In genomic region chr9:12775963-12776774, GRCh38 we compare ENCODE assay signal across 8 cellular contexts. TPM values are rescaled to one million over a fixed set of nuclear protein-coding genes. Genes with fewer than 3 reads are reported as not detected.
A peak's percentile ranks its signal among the peaks of the same experiment; 100 is the strongest.
DNase-seq lines count a peak whose midpoint lies in the region; ATAC-seq, FAIRE-seq and TF ChIP-seq lines count a peak whose summit lies in the region.

No MANE protein-coding gene starts in this region.

- no peak overlapping the region for H2AK5ac ChIP-seq in H1 (ENCODE audit: low read depth, low read length)

- H3K36me3 ChIP-seq in H1 (ENCODE audit: control insufficient read depth in 2 of 4, insufficient read depth in 4 of 4, low read length in 3 of 4) = no peaks in the 10 kb centered on the region
- H3K36me3 ChIP-seq in right lobe of liver = no peaks in the 10 kb centered on the region
- H3K36me3 ChIP-seq in suprapubic skin = no peaks in the 10 kb centered on the region

- no peak overlapping the region for H3K9ac ChIP-seq in H1 (replicated peaks in 1 of 4; ENCODE audit: extremely low read depth in 1 of 4, low read depth in 3 of 4, low read length in 3 of 4)

- H3K4me3 ChIP-seq in LNCaP clone FGC (ENCODE audit: low read depth, low read length) = peak overlapping the region; percentile 55
- peak overlapping the region; percentile 60 to 75 (median 71) for H3K4me3 ChIP-seq in H1 (ENCODE audit: extremely low read depth in 1 of 4, insufficient read depth in 2 of 4, low read depth in 3 of 4, low read length in 4 of 4)
- H3K4me3 ChIP-seq in right lobe of liver = peak overlapping the region; percentile 52 to 73 (median 66)
- peak overlapping the region; percentile 69 for H3K4me3 ChIP-seq in suprapubic skin

- peak overlapping the region; percentile 86; the same call in 1 of the 2 replicates for H2AFZ ChIP-seq in H1 (ENCODE audit: low read length)

- CTCF ChIA-PET in H1 (lab: Charles Lee; ENCODE audit: partially characterized antibody) = interaction anchor here (0.6 to 4.0 kb wide), 33 partner anchors 9 to 660 kb away, joined by 3 to 30 read pairs (median 4); no protein-coding TSS in a partner anchor

- TF ChIP-seq RAD21 in H1 (IDR thresholded peaks at IDR 0.05 in 1 of 2, conservative IDR thresholded peaks at IDR 0.05 in 1 of 2; ENCODE audit: low read depth in 2 of 2, low read length in 2 of 2) = peak; percentile 47 to 53; a peak in 3 of 4 replicates

- peak; percentile 68 for TF ChIP-seq CTCF in LNCaP clone FGC (IDR thresholded peaks at IDR 0.05; ENCODE audit: control insufficient read depth, extremely low read depth, insufficient read depth)
- peak; percentile 37 to 63 (median 57) for TF ChIP-seq CTCF in H1 (IDR thresholded peaks at IDR 0.05; ENCODE audit: control extremely low read depth in 1 of 3, insufficient read depth in 1 of 3, low read depth in 1 of 3, low read length in 3 of 3)
- TF ChIP-seq CTCF in right lobe of liver (IDR thresholded peaks at IDR 0.05) = peak; percentile 30 to 51 (median 39)
- peak in 1 of 2 donors; percentile 40 for TF ChIP-seq CTCF in suprapubic skin (IDR thresholded peaks at IDR 0.05)

- no peak overlapping the region for H3K4ac ChIP-seq in H1 (replicated peaks; ENCODE audit: insufficient read length, low read depth, low read length)

- H3K27me3 ChIP-seq in H1 (replicated peaks in 1 of 4; ENCODE audit: control insufficient read depth in 3 of 4, extremely low read depth in 1 of 4, insufficient read depth in 3 of 4, low read length in 3 of 4) (peaks cover 0 to 14% (median 8%) of the 10 kb centered on the region in 4 experiments; a peak in 6 of 7 replicates), right lobe of liver (no peaks in the 10 kb centered on the region), suprapubic skin (no peaks in the 10 kb centered on the region)

- no peak overlapping the region for H2BK12ac ChIP-seq in H1 (ENCODE audit: low read depth, low read length)

- H3K18ac ChIP-seq in H1 (ENCODE audit: extremely low read depth, low read length) = no peak overlapping the region; the same call in 1 of the 2 replicates

- TF ChIP-seq POLR2A in H1 (IDR thresholded peaks at IDR 0.05; ENCODE audit: control extremely low read depth in 1 of 2, low read depth in 2 of 2, low read length in 2 of 2) (no peak), right lobe of liver (IDR thresholded peaks at IDR 0.05) (peak; percentile 91), suprapubic skin (IDR thresholded peaks at IDR 0.05) (no peak)

- no peak overlapping the region for H3K14ac ChIP-seq in H1 (ENCODE audit: insufficient read length)

- peak overlapping the region; percentile 8; the same call in 1 of the 2 replicates for H2BK5ac ChIP-seq in H1 (ENCODE audit: low read depth, low read length)

- H3K4me1 ChIP-seq in H1 (replicated peaks in 1 of 4; ENCODE audit: control insufficient read depth in 3 of 4, insufficient read depth in 4 of 4, low read length in 3 of 4) (no peaks in the 10 kb centered on the region), right lobe of liver (peaks cover 0 to 35% (median 0%) of the 10 kb centered on the region in 4 donors), suprapubic skin (peaks cover 26% of the 10 kb centered on the region)

- H3K9me3 ChIP-seq in H1 (ENCODE audit: insufficient read depth in 2 of 2, low read depth in 1 of 2, low read length in 1 of 2) (no peaks in the 10 kb centered on the region), right lobe of liver (no peaks in the 10 kb centered on the region), suprapubic skin (no peaks in the 10 kb centered on the region)

- TF ChIP-seq EP300 in H1 (IDR thresholded peaks at IDR 0.05; ENCODE audit: borderline replicate concordance in 1 of 2, low read depth in 2 of 2, low read length in 2 of 2) (peak in 1 of 2 experiments; percentile 22; a peak in 1 of 3 replicates), suprapubic skin (IDR thresholded peaks at IDR 0.05) (no peak)

- FAIRE-seq in H1 (lab: Jason Lieb, UNC) = no peak

- intact Hi-C loops in right lobe of liver (cut with DNase I) = loop anchor here in 1 of 2 donors (5.0 kb wide), 1 partner anchor 41 kb away; no protein-coding TSS in a partner anchor

- no peak overlapping the region for H2BK120ac ChIP-seq in H1 (replicated peaks; ENCODE audit: low read depth, low read length)

- no peak overlapping the region for H4K8ac ChIP-seq in H1 (ENCODE audit: extremely low read depth, insufficient read depth, low read length)

- DNase-seq in ELF-1 (ENCODE audit: low read depth, low spot score) = peak; percentile 86
- DNase-seq in LNCaP clone FGC (ENCODE audit: low read depth) = no peak
- DNase-seq in RPMI7951 (ENCODE audit: low read depth) = peak; percentile 84
- peak; percentile 49 to 75 for DNase-seq in H1 (ENCODE audit: low read depth in 1 of 2, low spot score in 2 of 2)
- DNase-seq in right lobe of liver = peak; percentile 83 to 93 (median 91)
- peak; percentile 85 to 90 for DNase-seq in suprapubic skin (ENCODE audit: low spot score in 2 of 2)
- DNase-seq in HPDE6-E6E7 (ENCODE audit: extremely low spot score) = no peak

- H3K4me2 ChIP-seq in H1 (ENCODE audit: insufficient read depth in 1 of 2, low read depth in 2 of 2, low read length in 2 of 2) = peak overlapping the region; percentile 90 to 98

- no peak overlapping the region for H3K56ac ChIP-seq in H1 (replicated peaks; ENCODE audit: insufficient read length, low read depth, low read length)

- ATAC-seq in GM21786 (IDR thresholded peaks at IDR 0.05; ENCODE audit: unreplicated experiment) (peak; percentile 87), right lobe of liver (peak; percentile 77 to 92 (median 84))

- H4K20me1 ChIP-seq in H1 (replicated peaks in 1 of 2; ENCODE audit: control insufficient read depth in 1 of 2, insufficient read depth in 2 of 2, low read length in 2 of 2) = no peaks in the 10 kb centered on the region

- H3K23ac ChIP-seq in H1 (ENCODE audit: insufficient read length) = no peak overlapping the region

- peaks cover 14% of the 10 kb centered on the region; the same call in 1 of the 2 replicates for H3K23me2 ChIP-seq in H1 (ENCODE audit: low read depth, low read length)

- H2BK20ac ChIP-seq in H1 (ENCODE audit: low read length) = no peak overlapping the region

- no peak overlapping the region for H4K5ac ChIP-seq in H1 (ENCODE audit: insufficient read length, low read depth, low read length)

- H3K79me2 ChIP-seq in H1 (ENCODE audit: control insufficient read depth in 1 of 2, insufficient read depth in 2 of 2, low read length in 2 of 2) = no peaks in the 10 kb centered on the region

- 3% methylated on average over 30 of the region's 34 CpGs; no CpG with 5 or more reads in 1 of the 2 experiments for WGBS in H1 (ENCODE audit: extremely low coverage in 1 of 2, insufficient coverage in 1 of 2, insufficient read length in 1 of 2, insufficient replicate concordance in 2 of 2, low coverage in 1 of 2, low lambda C conversion rate in 2 of 2, missing lambda C conversion rate in 1 of 2), 2 experiments
- 0% methylated on average over 10 of the region's 34 CpGs for whole genome bisulfite sequencing in right lobe of liver (ENCODE audit: insufficient coverage, low coverage, low lambda C conversion rate, missing lambda C conversion rate)
- WGBS in suprapubic skin = 0% methylated on average over 34 of the region's 34 CpGs

- no peak overlapping the region for H3K27ac ChIP-seq in H1 (ENCODE audit: low read depth, low read length)
- peak overlapping the region; percentile 94 to 99 (median 95) for H3K27ac ChIP-seq in right lobe of liver
- H3K27ac ChIP-seq in suprapubic skin = peak overlapping the region; percentile 93

- peak overlapping the region; percentile 48 for H4K91ac ChIP-seq in H1 (replicated peaks; ENCODE audit: insufficient read length, low read length)

- H3K79me1 ChIP-seq in H1 (ENCODE audit: low read depth, low read length) = no peaks in the 10 kb centered on the region

- H2BK15ac ChIP-seq in H1 (ENCODE audit: low read length) = no peak overlapping the region

- POLR2A ChIA-PET in H1 (lab: Charles Lee; ENCODE audit: partially characterized antibody) = interaction anchor here (1.3 kb wide), 1 partner anchor 199 kb away, joined by 3 read pairs; no protein-coding TSS in a partner anchor

TF ChIP-seq in H1, 55 proteins besides CTCF, POLR2A, EP300 and RAD21 (continues in another document):
- TF ChIP-seq SUZ12 (IDR thresholded peaks at IDR 0.05; ENCODE audit: low read length) = 0 out of 2 replicates have a peak, but pooled peaks have one; percentile 12
- TF ChIP-seq ASH2L (IDR thresholded peaks at IDR 0.05; ENCODE audit: low read length) = peak; percentile 62
- peak; percentile 57; the same call in 1 of the 2 replicates for TF ChIP-seq RBBP5 (IDR thresholded peaks at IDR 0.05; ENCODE audit: borderline replicate concordance, low read depth, low read length)
- no peak for TF ChIP-seq ZNF274 (IDR thresholded peaks at IDR 0.05; ENCODE audit: borderline replicate concordance, extremely low read depth, low read length)
- no peak for TF ChIP-seq TEAD4 (IDR thresholded peaks at IDR 0.05; ENCODE audit: low read depth, low read length)
- TF ChIP-seq HDAC2 (IDR thresholded peaks at IDR 0.05; ENCODE audit: borderline replicate concordance in 1 of 2, low read depth in 2 of 2, low read length in 2 of 2) = peak in 1 of 2 experiments; percentile 66; a peak in 1 of 4 replicates
- peak in 1 of 2 experiments; percentile 42; a peak in 1 of 4 replicates for TF ChIP-seq SIN3A (conservative IDR thresholded peaks at IDR 0.05 in 1 of 2, IDR thresholded peaks at IDR 0.05 in 1 of 2; ENCODE audit: low read depth in 1 of 2, low read length in 2 of 2)
- no peak for TF ChIP-seq KDM5A (IDR thresholded peaks at IDR 0.05; ENCODE audit: low read length)
- TF ChIP-seq SAP30 (IDR thresholded peaks at IDR 0.05; ENCODE audit: insufficient read depth, insufficient replicate concordance, low read length) = no peak
- no peak for TF ChIP-seq NANOG (IDR thresholded peaks at IDR 0.05; ENCODE audit: insufficient read depth, low read depth, low read length, poor library complexity, severe bottlenecking)
- TF ChIP-seq EZH2 (IDR thresholded peaks at IDR 0.05; ENCODE audit: low read depth, low read length, severe bottlenecking) = peak; percentile 52

RNA-seq across cellular contexts. Expression of gene LURAP1L, which starts 1.3 kb away (rescaled TPM):
- 0.98 and 1.8 TPM in 2 replicates for total RNA-seq in RPMI7951 (2014; rRNA removed; shearing (Covaris generic))
- total RNA-seq in H1 (2021; fragmentation: NEBNext Ultra II Directional; extraction: Animal tissue kit (Norgen Biotek cat#: 25700)) = 1.2 and 1.6 TPM in 2 replicates
- polyA plus RNA-seq in H1 (2011; rRNA removed) = 0.25 and 0.63 TPM in 2 replicates
- polyA plus RNA-seq in H1 (2011; cell fraction: cytosol; rRNA removed) = 0.48 TPM
- polyA plus RNA-seq in H1 (2011; cell fraction: nucleus; rRNA removed) = 0.14 TPM
- polyA plus RNA-seq in H1 (2012, experiment 1 of 2) = 0.42 to 1.0 TPM (median 0.62 TPM) in 4 replicates
- 0.63 TPM for polyA plus RNA-seq in H1 (2012, experiment 2 of 2)
- polyA plus RNA-seq in H1 (2013, experiment 1 of 2) = 0.83 TPM
- 1.0 TPM for polyA plus RNA-seq in H1 (2013, experiment 2 of 2)
- polyA minus RNA-seq in H1 (2011; rRNA and poly(A)+ RNA removed) = 0.39 and 1.5 TPM in 2 replicates
- polyA minus RNA-seq in H1 (2011; cell fraction: cytosol; rRNA and poly(A)+ RNA removed) = 1.2 TPM
- not detected for polyA minus RNA-seq in H1 (2011; cell fraction: nucleus; rRNA and poly(A)+ RNA removed)
- total RNA-seq in right lobe of liver = 10 to 100 TPM in 5 of 6 experiments, 1 to 10 TPM in 1; 9.6 to 38.0 (median 18.8) TPM
- 10 to 100 TPM in 3 of 4 donors, 1 to 10 TPM in 1; 9.6 to 26.0 (median 12.6) TPM for total RNA-seq in suprapubic skin

Comparison
In these comparisons a context has a peak if more than half of its experiments do, and no peak if none do; other contexts are left out.
1. DNase-seq: peak in ELF-1 (single experiment), RPMI7951 (single experiment), H1 (2 of 2), right lobe of liver (3 of 3) and suprapubic skin (2 of 2); none in LNCaP clone FGC (single experiment) and HPDE6-E6E7 (single experiment).
2. Peak in every context shown above with its lines, with median percentiles within 50 percentile points of each other: H3K4me3 ChIP-seq.